In genomic region chr11:57071829-57072228, GRCh38 we compare ENCODE assay signal across 13 cellular contexts.
A peak's percentile ranks its signal among the peaks of the same experiment; 100 is the strongest.
DNase-seq lines count a peak whose midpoint lies in the region; ATAC-seq, FAIRE-seq and TF ChIP-seq lines count a peak whose summit lies in the region.
"Had no signal": no experiment of that assay in that cellular context is flagged by ENCODE, and none has a peak within 500 bp of the region (broad histone marks: within the 10 kb centered on the region; RNA-seq: fewer than 3 reads in every experiment).

No MANE protein-coding gene starts in this region.

- H3K9ac ChIP-seq in keratinocyte (ENCODE audit: control insufficient read depth, extremely low read depth, insufficient read depth, low read length) (no peak overlapping the region), subcutaneous abdominal adipose tissue (ENCODE audit: low read length in 5 of 5) (no peak overlapping the region)

- H3K4me1 ChIP-seq in adrenal gland (replicated peaks in 1 of 2): peaks cover 0 to 6% of the 10 kb centered on the region in 2 donors
- peaks cover 18% of the 10 kb centered on the region for H3K4me1 ChIP-seq in keratinocyte (ENCODE audit: control insufficient read depth, extremely low read depth, insufficient read depth, low read length)
- H3K4me1 ChIP-seq in subcutaneous abdominal adipose tissue (ENCODE audit: control insufficient read depth in 5 of 5, insufficient read depth in 5 of 5, low read length in 5 of 5): peaks cover 0 to 8% (median 0%) of the 10 kb centered on the region in 5 donors

- DNase-seq in adrenal gland: no peak
- DNase-seq in keratinocyte (ENCODE audit: low read depth, low spot score): no peak
- no peak for DNase-seq in Ammon's horn (ENCODE audit: low spot score)
- DNase-seq in amygdala (lab: John Stamatoyannopoulos, UW): no peak
- DNase-seq in NK-92 (lab: John Stamatoyannopoulos, UW; ENCODE audit: unreplicated experiment): no peak
- DNase-seq: cortex of kidney, MV-4-11, NCI-H69, small intestine had no signal

- H3K27me3 ChIP-seq in adrenal gland: no peaks in the 10 kb centered on the region
- no peaks in the 10 kb centered on the region for H3K27me3 ChIP-seq in keratinocyte (ENCODE audit: control insufficient read depth, extremely low read depth, insufficient read depth, low read length)
- no peaks in the 10 kb centered on the region for H3K27me3 ChIP-seq in subcutaneous abdominal adipose tissue (ENCODE audit: control insufficient read depth in 5 of 5, insufficient read depth in 4 of 5, low read length in 5 of 5)

- FAIRE-seq in keratinocyte (lab: Jason Lieb, UNC): peak; percentile 69
- FAIRE-seq: small intestine had no signal

- H3K36me3 ChIP-seq in adrenal gland (replicated peaks in 1 of 2): no peaks in the 10 kb centered on the region
- no peaks in the 10 kb centered on the region for H3K36me3 ChIP-seq in keratinocyte (ENCODE audit: control insufficient read depth in 2 of 2, extremely low read depth in 1 of 2, insufficient read depth in 2 of 2, low read length in 2 of 2)
- H3K36me3 ChIP-seq in subcutaneous abdominal adipose tissue (ENCODE audit: control insufficient read depth in 5 of 5, insufficient read depth in 5 of 5, low read length in 5 of 5): no peaks in the 10 kb centered on the region

- dilution Hi-C loops in keratinocyte (cut with MboI; ENCODE audit: extremely low pct_ligation_motif_present, low sequenced_read_pairs): no loop called here

- TF ChIP-seq CTCF in adrenal gland (IDR thresholded peaks at IDR 0.05) (no peak), keratinocyte (optimal IDR thresholded peaks at IDR 0.05 in 1 of 3, IDR thresholded peaks at IDR 0.05 in 1 of 3, conservative IDR thresholded peaks at IDR 0.05 in 1 of 3; ENCODE audit: extremely low read depth in 1 of 3, insufficient read depth in 2 of 3, low read length in 3 of 3) (no peak)

- H4K20me1 ChIP-seq in keratinocyte (ENCODE audit: control insufficient read depth, extremely low read depth, insufficient read depth, low read length): no peaks in the 10 kb centered on the region

- peak overlapping the region; percentile 81 for H2AFZ ChIP-seq in keratinocyte (ENCODE audit: control insufficient read depth, low read length)

- H3K4me3 ChIP-seq in adrenal gland (no peak overlapping the region), keratinocyte (ENCODE audit: control insufficient read depth in 2 of 3, extremely low read depth in 1 of 3, insufficient read depth in 2 of 3, low read depth in 1 of 3, low read length in 3 of 3) (no peak overlapping the region), subcutaneous abdominal adipose tissue (ENCODE audit: low read depth in 1 of 5, low read length in 5 of 5) (no peak overlapping the region)

- ATAC-seq in GM18502 (IDR thresholded peaks at IDR 0.05; ENCODE audit: poor library complexity, unreplicated experiment) (peak; percentile 62), GM18511 (IDR thresholded peaks at IDR 0.05; ENCODE audit: unreplicated experiment) (no peak)

- H3K9me3 ChIP-seq in adrenal gland (replicated peaks in 1 of 3) (no peaks in the 10 kb centered on the region), keratinocyte (ENCODE audit: control insufficient read depth, low read depth, low read length) (no peaks in the 10 kb centered on the region), subcutaneous abdominal adipose tissue (ENCODE audit: control insufficient read depth in 5 of 5, low read length in 5 of 5) (no peaks in the 10 kb centered on the region)

- no peaks in the 10 kb centered on the region for H3K79me2 ChIP-seq in keratinocyte (ENCODE audit: control insufficient read depth, insufficient read depth, low read length)

- no peak for TF ChIP-seq POLR2A in adrenal gland (IDR thresholded peaks at IDR 0.05)

- peak overlapping the region; percentile 7 for H3K4me2 ChIP-seq in keratinocyte (ENCODE audit: control insufficient read depth, extremely low read depth, insufficient read depth, low read depth, low read length)

- H3K9me1 ChIP-seq in keratinocyte (ENCODE audit: control insufficient read depth, extremely low read depth, insufficient read depth, low read length): no peaks in the 10 kb centered on the region

- H3K27ac ChIP-seq in adrenal gland: peak overlapping the region in 3 of 5 donors; percentile 8 to 64 (median 26)
- peak overlapping the region; percentile 44 for H3K27ac ChIP-seq in keratinocyte (ENCODE audit: control insufficient read depth, insufficient read depth, low read length)
- peak overlapping the region; percentile 45 for H3K27ac ChIP-seq in subcutaneous abdominal adipose tissue (ENCODE audit: low read depth, low read length)
- H3K27ac ChIP-seq: HL-60 had no signal

- intact Hi-C loops in adrenal gland (cut with DNase I): no loop called here
